1 cellular context compared by ENCODE assay signal in the genomic region with DNA sequence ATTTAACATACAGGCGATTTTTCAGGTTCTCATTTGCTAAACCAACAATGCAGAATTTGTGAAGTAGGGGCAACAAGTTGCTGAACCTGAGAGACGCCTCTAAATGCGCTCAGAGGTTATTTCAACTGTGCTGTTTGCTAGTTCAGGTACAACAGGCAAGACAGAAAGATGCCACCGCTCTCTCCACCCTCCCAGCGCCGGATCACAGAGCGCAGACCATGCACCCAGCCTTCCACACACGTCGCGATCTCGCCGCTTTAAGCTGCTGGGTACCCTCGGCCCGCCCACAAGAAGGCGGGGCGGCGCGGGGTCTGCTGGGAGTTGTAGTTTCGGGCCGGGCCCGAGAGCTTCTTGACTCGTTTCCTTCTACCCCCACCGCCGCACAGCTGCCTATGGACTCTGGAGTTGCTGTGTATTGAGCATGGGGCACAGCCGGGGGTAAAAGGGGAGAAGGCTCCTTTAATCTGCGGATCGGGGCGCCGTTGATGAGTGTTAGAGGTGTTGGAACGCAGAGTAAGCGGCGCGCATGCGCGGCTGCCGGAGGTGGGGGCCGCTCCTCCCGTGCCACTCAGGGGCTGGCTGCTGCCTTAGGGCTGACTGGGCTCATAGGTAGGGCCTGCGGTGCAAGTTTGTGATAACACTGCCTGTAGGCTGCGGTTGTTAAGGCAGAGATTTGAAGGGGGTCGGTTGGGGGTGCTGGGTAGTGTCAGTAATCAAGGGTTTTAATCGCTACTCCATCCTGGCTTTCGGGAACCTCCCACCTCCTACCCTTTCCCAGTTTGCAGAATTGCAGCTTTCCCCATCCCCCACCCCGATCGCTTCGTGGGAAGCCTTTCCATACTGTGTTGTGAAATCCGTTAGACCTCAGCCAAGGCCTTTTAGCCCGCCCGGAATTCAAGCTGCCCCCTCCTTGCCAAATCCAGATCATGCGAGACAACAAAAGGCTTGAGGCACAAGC.
TF ChIP-seq lines count a peak whose summit lies in the region.

No MANE protein-coding gene starts in this region.

TF ChIP-seq in IMR-90, 13 proteins besides CTCF, POLR2A, EP300 and RAD21 (continued from another document):
- TF ChIP-seq, protein P1, sequence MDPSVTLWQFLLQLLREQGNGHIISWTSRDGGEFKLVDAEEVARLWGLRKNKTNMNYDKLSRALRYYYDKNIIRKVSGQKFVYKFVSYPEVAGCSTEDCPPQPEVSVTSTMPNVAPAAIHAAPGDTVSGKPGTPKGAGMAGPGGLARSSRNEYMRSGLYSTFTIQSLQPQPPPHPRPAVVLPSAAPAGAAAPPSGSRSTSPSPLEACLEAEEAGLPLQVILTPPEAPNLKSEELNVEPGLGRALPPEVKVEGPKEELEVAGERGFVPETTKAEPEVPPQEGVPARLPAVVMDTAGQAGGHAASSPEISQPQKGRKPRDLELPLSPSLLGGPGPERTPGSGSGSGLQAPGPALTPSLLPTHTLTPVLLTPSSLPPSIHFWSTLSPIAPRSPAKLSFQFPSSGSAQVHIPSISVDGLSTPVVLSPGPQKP (IDR thresholded peaks at IDR 0.05; ENCODE audit: borderline replicate concordance, low read depth, low read length) = no peak
- no peak for TF ChIP-seq RCOR1 (IDR thresholded peaks at IDR 0.05; ENCODE audit: insufficient replicate concordance, low read length)
